1 cellular context compared by ENCODE assay signal in genomic region chr1:10936998-10937901, GRCh38.
TF ChIP-seq lines count a peak whose summit lies in the region.

No MANE protein-coding gene starts in this region.

TF ChIP-seq in HepG2, 621 proteins besides CTCF, POLR2A, EP300 and RAD21 (continued from another document and continues in another):
- peak; percentile 54; the same call in 1 of the 2 replicates for TF ChIP-seq PRDM10 (CRISPR knock-in tag; IDR thresholded peaks at IDR 0.05; ENCODE audit: low read depth)
- TF ChIP-seq TCF12 (IDR thresholded peaks at IDR 0.05) = no peak
- TF ChIP-seq TCF12 (CRISPR knock-in tag; IDR thresholded peaks at IDR 0.05) = peak; percentile 53; the same call in 1 of the 2 replicates
- TF ChIP-seq MTA1 (CRISPR knock-in tag; IDR thresholded peaks at IDR 0.05; ENCODE audit: borderline replicate concordance) = peak; percentile 89
- peak; percentile 96 for TF ChIP-seq HMG20B (CRISPR knock-in tag; conservative IDR thresholded peaks at IDR 0.05)
- TF ChIP-seq ZNF792 (CRISPR knock-in tag; IDR thresholded peaks at IDR 0.05) = no peak
- TF ChIP-seq, protein P1, sequence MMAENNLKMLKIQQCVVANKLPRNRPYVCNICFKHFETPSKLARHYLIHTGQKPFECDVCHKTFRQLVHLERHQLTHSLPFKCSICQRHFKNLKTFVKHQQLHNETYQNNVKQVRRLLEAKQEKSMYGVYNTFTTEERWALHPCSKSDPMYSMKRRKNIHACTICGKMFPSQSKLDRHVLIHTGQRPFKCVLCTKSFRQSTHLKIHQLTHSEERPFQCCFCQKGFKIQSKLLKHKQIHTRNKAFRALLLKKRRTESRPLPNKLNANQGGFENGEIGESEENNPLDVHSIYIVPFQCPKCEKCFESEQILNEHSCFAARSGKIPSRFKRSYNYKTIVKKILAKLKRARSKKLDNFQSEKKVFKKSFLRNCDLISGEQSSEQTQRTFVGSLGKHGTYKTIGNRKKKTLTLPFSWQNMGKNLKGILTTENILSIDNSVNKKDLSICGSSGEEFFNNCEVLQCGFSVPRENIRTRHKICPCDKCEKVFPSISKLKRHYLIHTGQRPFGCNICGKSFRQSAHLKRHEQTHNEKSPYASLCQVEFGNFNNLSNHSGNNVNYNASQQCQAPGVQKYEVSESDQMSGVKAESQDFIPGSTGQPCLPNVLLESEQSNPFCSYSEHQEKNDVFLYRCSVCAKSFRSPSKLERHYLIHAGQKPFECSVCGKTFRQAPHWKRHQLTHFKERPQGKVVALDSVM (CRISPR knock-in tag; IDR thresholded peaks at IDR 0.05) = no peak
- TF ChIP-seq AGO2 (optimal IDR thresholded peaks at IDR 0.05; ENCODE audit: low read depth, low read length) = no peak
- TF ChIP-seq DNMT3B (CRISPR knock-in tag; conservative IDR thresholded peaks at IDR 0.05) = no peak
- no peak for TF ChIP-seq SAFB2 (CRISPR knock-in tag; IDR thresholded peaks at IDR 0.05; ENCODE audit: borderline replicate concordance, low read depth)
- no peak for TF ChIP-seq CCDC6 (CRISPR knock-in tag; IDR thresholded peaks at IDR 0.05)
- no peak for TF ChIP-seq TOPORS (CRISPR knock-in tag; IDR thresholded peaks at IDR 0.05)
- no peak for TF ChIP-seq ZNF501 (CRISPR knock-in tag; IDR thresholded peaks at IDR 0.05)
- TF ChIP-seq ZNF318 (CRISPR knock-in tag; IDR thresholded peaks at IDR 0.05) = no peak
- no peak for TF ChIP-seq ATF7-NPFF (CRISPR knock-in tag; IDR thresholded peaks at IDR 0.05; ENCODE audit: low read depth)
- TF ChIP-seq RXRB (CRISPR knock-in tag; IDR thresholded peaks at IDR 0.05; ENCODE audit: borderline replicate concordance) = peak; percentile 52; the same call in 1 of the 2 replicates
- TF ChIP-seq ZNF143 (CRISPR knock-in tag; IDR thresholded peaks at IDR 0.05) = no peak
- TF ChIP-seq HNRNPK (IDR thresholded peaks at IDR 0.05; ENCODE audit: low read depth, low read length, poor library complexity, severe bottlenecking) = no peak
- TF ChIP-seq NCOR1 (IDR thresholded peaks at IDR 0.05; ENCODE audit: borderline replicate concordance, low read length) = peak; percentile 60; the same call in 1 of the 2 replicates
- no peak for TF ChIP-seq ZNF776 (CRISPR knock-in tag; IDR thresholded peaks at IDR 0.05)
- peak; percentile 92 for TF ChIP-seq ISL2 (CRISPR knock-in tag; IDR thresholded peaks at IDR 0.05)
- TF ChIP-seq IKZF4 (CRISPR knock-in tag; IDR thresholded peaks at IDR 0.05; ENCODE audit: borderline replicate concordance, low read depth, not compliant biosample characterization) = peak; percentile 44
- no peak; the same call in 1 of the 2 replicates for TF ChIP-seq ZNF556 (CRISPR knock-in tag; IDR thresholded peaks at IDR 0.05; ENCODE audit: borderline replicate concordance)
- TF ChIP-seq ZNF784 (CRISPR knock-in tag; IDR thresholded peaks at IDR 0.05; ENCODE audit: borderline replicate concordance) = no peak
- TF ChIP-seq RFXAP (CRISPR knock-in tag; IDR thresholded peaks at IDR 0.05; ENCODE audit: borderline replicate concordance) = 0 out of 2 replicates have a peak, but pooled peaks have one; percentile 41
- TF ChIP-seq ZNF7 (CRISPR knock-in tag; IDR thresholded peaks at IDR 0.05) = no peak
- TF ChIP-seq KAT2B (IDR thresholded peaks at IDR 0.05; ENCODE audit: borderline replicate concordance, low read depth, low read length) = no peak
- TF ChIP-seq ZNF549 (CRISPR knock-in tag; IDR thresholded peaks at IDR 0.05) = no peak
- TF ChIP-seq ZNF772 (CRISPR knock-in tag; IDR thresholded peaks at IDR 0.05) = peak; percentile 87
- TF ChIP-seq, protein P2, sequence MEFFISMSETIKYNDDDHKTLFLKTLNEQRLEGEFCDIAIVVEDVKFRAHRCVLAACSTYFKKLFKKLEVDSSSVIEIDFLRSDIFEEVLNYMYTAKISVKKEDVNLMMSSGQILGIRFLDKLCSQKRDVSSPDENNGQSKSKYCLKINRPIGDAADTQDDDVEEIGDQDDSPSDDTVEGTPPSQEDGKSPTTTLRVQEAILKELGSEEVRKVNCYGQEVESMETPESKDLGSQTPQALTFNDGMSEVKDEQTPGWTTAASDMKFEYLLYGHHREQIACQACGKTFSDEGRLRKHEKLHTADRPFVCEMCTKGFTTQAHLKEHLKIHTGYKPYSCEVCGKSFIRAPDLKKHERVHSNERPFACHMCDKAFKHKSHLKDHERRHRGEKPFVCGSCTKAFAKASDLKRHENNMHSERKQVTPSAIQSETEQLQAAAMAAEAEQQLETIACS (CRISPR knock-in tag; IDR thresholded peaks at IDR 0.05) = no peak
- no peak for TF ChIP-seq ATF1 (CRISPR knock-in tag; IDR thresholded peaks at IDR 0.05)
- no peak for TF ChIP-seq ZNF782 (CRISPR knock-in tag; IDR thresholded peaks at IDR 0.05; ENCODE audit: borderline replicate concordance)
- TF ChIP-seq, protein P3, sequence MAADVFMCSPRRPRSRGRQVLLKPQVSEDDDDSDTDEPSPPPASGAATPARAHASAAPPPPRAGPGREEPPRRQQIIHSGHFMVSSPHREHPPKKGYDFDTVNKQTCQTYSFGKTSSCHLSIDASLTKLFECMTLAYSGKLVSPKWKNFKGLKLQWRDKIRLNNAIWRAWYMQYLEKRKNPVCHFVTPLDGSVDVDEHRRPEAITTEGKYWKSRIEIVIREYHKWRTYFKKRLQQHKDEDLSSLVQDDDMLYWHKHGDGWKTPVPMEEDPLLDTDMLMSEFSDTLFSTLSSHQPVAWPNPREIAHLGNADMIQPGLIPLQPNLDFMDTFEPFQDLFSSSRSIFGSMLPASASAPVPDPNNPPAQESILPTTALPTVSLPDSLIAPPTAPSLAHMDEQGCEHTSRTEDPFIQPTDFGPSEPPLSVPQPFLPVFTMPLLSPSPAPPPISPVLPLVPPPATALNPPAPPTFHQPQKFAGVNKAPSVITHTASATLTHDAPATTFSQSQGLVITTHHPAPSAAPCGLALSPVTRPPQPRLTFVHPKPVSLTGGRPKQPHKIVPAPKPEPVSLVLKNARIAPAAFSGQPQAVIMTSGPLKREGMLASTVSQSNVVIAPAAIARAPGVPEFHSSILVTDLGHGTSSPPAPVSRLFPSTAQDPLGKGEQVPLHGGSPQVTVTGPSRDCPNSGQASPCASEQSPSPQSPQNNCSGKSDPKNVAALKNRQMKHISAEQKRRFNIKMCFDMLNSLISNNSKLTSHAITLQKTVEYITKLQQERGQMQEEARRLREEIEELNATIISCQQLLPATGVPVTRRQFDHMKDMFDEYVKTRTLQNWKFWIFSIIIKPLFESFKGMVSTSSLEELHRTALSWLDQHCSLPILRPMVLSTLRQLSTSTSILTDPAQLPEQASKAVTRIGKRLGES (CRISPR knock-in tag; IDR thresholded peaks at IDR 0.05; ENCODE audit: borderline replicate concordance) = peak; percentile 89
- peak; percentile 83 for TF ChIP-seq HIC2 (CRISPR knock-in tag; IDR thresholded peaks at IDR 0.05; ENCODE audit: low read depth)
- peak; percentile 79 for TF ChIP-seq FOXA3 (CRISPR knock-in tag; IDR thresholded peaks at IDR 0.05)
- no peak for TF ChIP-seq HNRNPH1 (optimal IDR thresholded peaks at IDR 0.05; ENCODE audit: low read depth, low read length)
- TF ChIP-seq ZBTB33 (CRISPR knock-in tag; IDR thresholded peaks at IDR 0.05) = no peak
